In genomic region chr15:72319360-72319984, GRCh38 we compare ENCODE assay signal across 8 cellular contexts. TPM values are rescaled to one million over a fixed set of nuclear protein-coding genes. Genes with fewer than 3 reads are reported as not detected.
DNase-seq lines count a peak whose midpoint lies in the region; ATAC-seq, FAIRE-seq and TF ChIP-seq lines count a peak whose summit lies in the region.

No MANE protein-coding gene starts in this region.

- no CpG with 5 or more reads among the region's 48 CpGs for WGBS in right lobe of liver (ENCODE audit: insufficient coverage, low coverage, low lambda C conversion rate, missing lambda C conversion rate)

- no peak for TF ChIP-seq CTCF in colonic mucosa (IDR thresholded peaks at IDR 0.05)
- TF ChIP-seq CTCF in right lobe of liver (IDR thresholded peaks at IDR 0.05), result no peak

- intact Hi-C loops in colonic mucosa (cut with DNase I) (no loop called here), right lobe of liver (cut with DNase I) (loop anchor here in 1 of 2 donors (10.0 kb wide), 1 partner anchor 355 kb away; no protein-coding TSS in a partner anchor)

- H3K4me1 ChIP-seq in colonic mucosa, result no peaks in the 10 kb centered on the region
- peaks cover 0 to 10% (median 0%) of the 10 kb centered on the region in 4 donors for H3K4me1 ChIP-seq in right lobe of liver

- H3K27me3 ChIP-seq in colonic mucosa (no peaks in the 10 kb centered on the region), right lobe of liver (no peaks in the 10 kb centered on the region)

- no peak overlapping the region for H3K9ac ChIP-seq in colonic mucosa (ENCODE audit: low read depth in 2 of 2, low read length in 2 of 2)

- ATAC-seq in HG03460 (IDR thresholded peaks at IDR 0.05; ENCODE audit: unreplicated experiment), result peak; percentile 36
- ATAC-seq in activated CD4-positive, CD25-positive, alpha-beta regulatory T cell treated with anti-CD3 and anti-CD28 coated beads, Interleukin-2, amount 50 U/mL, for 24 hours, result peak; percentile 27 to 42
- ATAC-seq in right lobe of liver, result peak; percentile 80 to 94 (median 83)
- ATAC-seq in GM18873 (IDR thresholded peaks at IDR 0.05; ENCODE audit: low FRiP score, unreplicated experiment), result no peak

- DNase-seq in GM18507 (ENCODE audit: extremely low spot score, insufficient read length, low read depth) (peak; percentile 23), colonic mucosa (peak; percentile 60), right lobe of liver (peak; percentile 58 to 69 (median 66)), middle frontal gyrus (ENCODE audit: extremely low spot score, low spot score) (no peak)
- peak; percentile 5 to 7 for DNase-seq in stimulated activated CD8-positive, alpha-beta memory T cell treated with anti-CD3 and anti-CD28 coated beads, Interleukin-4, amount 100 ng/mL, for 1 hour (ENCODE audit: low read depth in 2 of 2, low spot score in 1 of 2)

- TF ChIP-seq POLR2A in right lobe of liver (IDR thresholded peaks at IDR 0.05), result no peak

- H3K9me3 ChIP-seq in colonic mucosa (no peaks in the 10 kb centered on the region), right lobe of liver (no peaks in the 10 kb centered on the region)

- FAIRE-seq in GM18507 (lab: Jason Lieb, UNC), result no peak

- H3K27ac ChIP-seq in colonic mucosa, result no peak overlapping the region
- no peak overlapping the region for H3K27ac ChIP-seq in right lobe of liver

- H3K36me3 ChIP-seq in colonic mucosa (no peaks in the 10 kb centered on the region), right lobe of liver (no peaks in the 10 kb centered on the region)

- peak overlapping the region; percentile 56 for H3K4me3 ChIP-seq in colonic mucosa
- H3K4me3 ChIP-seq in right lobe of liver, result peak overlapping the region; percentile 31 to 43 (median 43)

RNA-seq across cellular contexts. Expression of gene CELF6, which starts 0.5 kb away (rescaled TPM):
- total RNA-seq in colonic mucosa (under 1 TPM; 0.74 to 0.93 TPM), right lobe of liver (1 to 10 TPM in 4 of 6 experiments, under 1 TPM in 2; 0.47 to 1.7 (median 1.2) TPM)

RNA-seq across cellular contexts. Expression of gene PARP6, which starts 47.1 kb away (rescaled TPM):
- total RNA-seq in colonic mucosa, result 10 to 100 TPM; 21.3 to 39.3 TPM
- total RNA-seq in right lobe of liver, result 10 to 100 TPM in 4 of 6 experiments, 1 to 10 TPM in 2; 7.9 to 23.0 (median 13.1) TPM

RNA-seq across cellular contexts. Expression of gene HEXA, which starts 56.3 kb away (rescaled TPM):
- total RNA-seq in colonic mucosa, result 10 to 100 TPM; 67.1 to 97.3 TPM
- 100 to 1,000 TPM in 1 of 6 experiments, 10 to 100 TPM in 5; 55.9 to 107 (median 65.3) TPM for total RNA-seq in right lobe of liver
